20 cellular contexts compared by ENCODE assay signal in the genomic region with DNA sequence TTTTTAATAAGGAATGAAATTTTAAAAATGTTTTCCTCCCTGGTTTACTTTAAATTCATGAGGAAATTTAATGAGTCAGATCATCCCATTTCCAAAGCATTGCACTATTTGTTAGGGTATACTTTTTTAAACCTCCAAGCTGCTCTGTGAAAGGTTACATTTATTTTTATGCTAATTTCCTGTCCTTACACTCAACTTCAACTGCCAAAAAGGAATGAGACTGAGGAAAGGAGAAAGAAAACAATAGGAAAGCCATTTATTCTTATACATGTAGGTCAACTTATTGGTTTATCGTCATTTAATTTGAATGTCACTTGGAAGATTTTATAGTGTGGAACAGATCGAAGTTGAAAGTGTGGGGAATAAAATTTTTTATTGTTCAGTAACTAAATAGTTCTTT.
"Had no signal": no experiment of that assay in that cellular context is flagged by ENCODE, and none has a peak within 500 bp of the region (broad histone marks: within the 10 kb centered on the region; RNA-seq: fewer than 3 reads in every experiment).

No MANE protein-coding gene starts in this region.

- H3K27ac Mint-ChIP-seq: endodermal cell; memory B cell; natural killer cell treated with Interleukin-12 subunit alpha and Interleukin-12 subunit beta and Interleukin-15 and Interleukin-18, amount 100 ng/mL, for 72 hours had no signal

- ATAC-seq: esophagus mucosa; gastroesophageal sphincter; lower lobe of right lung; natural killer cell treated with Interleukin-12 subunit alpha and Interleukin-12 subunit beta and Interleukin-15 and Interleukin-18, amount 100 ng/mL, for 72 hours had no signal

- DNase-seq: effector CD4-positive, alpha-beta T cell; endodermal cell; glutamatergic neuron; left ventricle myocardium inferior; lower lobe of right lung; midbrain; occipital lobe; sigmoid colon; stimulated activated CD4-positive, alpha-beta T cell treated with anti-CD3 and anti-CD28 coated beads, Interleukin-12 subunit alpha, Interleukin-12 subunit beta, amount 100 ng/mL, for 4 hours; stimulated activated naive CD4-positive, alpha-beta T cell; stomach; substantia nigra; trophoblast cell had no signal

- H3K4me1 ChIP-seq: gastroesophageal sphincter, left ventricle myocardium inferior, lower lobe of right lung, right atrium auricular region had no signal

- H3K36me3 ChIP-seq: gastroesophageal sphincter, left ventricle myocardium inferior, lower lobe of right lung, right atrium auricular region, sigmoid colon, stomach had no signal

- H3K4me3 Mint-ChIP-seq: endodermal cell; memory B cell; natural killer cell treated with Interleukin-12 subunit alpha and Interleukin-12 subunit beta and Interleukin-15 and Interleukin-18, amount 100 ng/mL, for 72 hours had no signal

- H3K27ac ChIP-seq: coronary artery, gastroesophageal sphincter, left ventricle myocardium inferior, lower lobe of right lung, right atrium auricular region, sigmoid colon, skin epidermis, stomach had no signal

- H3K9me3 ChIP-seq: gastroesophageal sphincter, left ventricle myocardium inferior, lower lobe of right lung, right atrium auricular region, sigmoid colon, stomach had no signal

- H3K36me3 Mint-ChIP-seq: natural killer cell treated with Interleukin-12 subunit alpha and Interleukin-12 subunit beta and Interleukin-15 and Interleukin-18, amount 100 ng/mL, for 72 hours had no signal

- H3K4me3 ChIP-seq: coronary artery, gastroesophageal sphincter, left ventricle myocardium inferior, lower lobe of right lung, right atrium auricular region, sigmoid colon, skin epidermis, stomach had no signal

- H3K27me3 Mint-ChIP-seq: memory B cell; natural killer cell treated with Interleukin-12 subunit alpha and Interleukin-12 subunit beta and Interleukin-15 and Interleukin-18, amount 100 ng/mL, for 72 hours had no signal

- H3K9me3 Mint-ChIP-seq: endodermal cell had no signal
